1 cellular context compared by ENCODE assay signal in genomic region chr14:81427348-81428058, GRCh38.
TF ChIP-seq lines count a peak whose summit lies in the region.

No MANE protein-coding gene starts in this region.

TF ChIP-seq in K562, 482 proteins besides CTCF, POLR2A, EP300 and RAD21 (continued from another document and continues in another):
- TF ChIP-seq E2F8 (IDR thresholded peaks at IDR 0.05; ENCODE audit: low read depth, partially characterized antibody) (no peak), FOXA1 (IDR thresholded peaks at IDR 0.05; ENCODE audit: borderline replicate concordance) (no peak), SMARCA5 (IDR thresholded peaks at IDR 0.05) (no peak), SREBF2 (CRISPR knock-in tag; IDR thresholded peaks at IDR 0.05) (no peak), MIER1 (IDR thresholded peaks at IDR 0.05; ENCODE audit: low read depth) (no peak), PRPF4 (IDR thresholded peaks at IDR 0.05; ENCODE audit: insufficient read depth, low read depth, low read length, poor library complexity, severe bottlenecking) (no peak), ZNF668 (CRISPR knock-in tag; IDR thresholded peaks at IDR 0.05) (no peak), NFATC3 (IDR thresholded peaks at IDR 0.05) (no peak), PATZ1 (CRISPR knock-in tag; IDR thresholded peaks at IDR 0.05; ENCODE audit: borderline replicate concordance) (no peak), TAF1 (IDR thresholded peaks at IDR 0.05; ENCODE audit: control insufficient read depth, extremely low read depth, insufficient read depth, low read length, severe bottlenecking) (peak; percentile 50), CC2D1A (IDR thresholded peaks at IDR 0.05) (peak; percentile 33; the same call in 1 of the 2 replicates), ZNF318 (IDR thresholded peaks at IDR 0.05; ENCODE audit: borderline replicate concordance in 1 of 2, low read depth in 1 of 2) (peak in 1 of 2 experiments; percentile 86; a peak in 2 of 4 replicates), FUS (optimal IDR thresholded peaks at IDR 0.05; ENCODE audit: low read depth, low read length) (no peak), TCF15 (CRISPR knock-in tag; IDR thresholded peaks at IDR 0.05) (no peak), NR0B1 (IDR thresholded peaks at IDR 0.05; ENCODE audit: partially characterized antibody) (no peak), MBD2 (IDR thresholded peaks at IDR 0.05; ENCODE audit: borderline replicate concordance, low read depth) (no peak), POLR2H (tag; IDR thresholded peaks at IDR 0.05; ENCODE audit: low read depth) (peak; percentile 53; the same call in 1 of the 2 replicates), HDAC2 (IDR thresholded peaks at IDR 0.05) (peak; percentile 85), SMAD1 (IDR thresholded peaks at IDR 0.05; ENCODE audit: low read depth, low read length, partially characterized antibody) (no peak), RBM22 (IDR thresholded peaks at IDR 0.05; ENCODE audit: low read depth, low read length, poor library complexity, severe bottlenecking) (no peak), RBBP5 (IDR thresholded peaks at IDR 0.05; ENCODE audit: borderline replicate concordance, insufficient read depth, low read length, poor library complexity, severe bottlenecking) (peak; percentile 36), NCOA2 (IDR thresholded peaks at IDR 0.05; ENCODE audit: partially characterized antibody in 2 of 2) (no peak), RBFOX2 (IDR thresholded peaks at IDR 0.05; ENCODE audit: low read depth, low read length) (peak; percentile 58), NR3C1 (CRISPR knock-in tag; IDR thresholded peaks at IDR 0.05) (no peak), SMARCE1 (IDR thresholded peaks at IDR 0.05) (peak; percentile 94), MAFF (IDR thresholded peaks at IDR 0.05; ENCODE audit: low read length) (peak; percentile 82), ZBTB49 (CRISPR knock-in tag; IDR thresholded peaks at IDR 0.05; ENCODE audit: borderline replicate concordance) (no peak), CREB5 (CRISPR knock-in tag; IDR thresholded peaks at IDR 0.05) (no peak), ARID2 (IDR thresholded peaks at IDR 0.05) (no peak), ZNF512 (tag; IDR thresholded peaks at IDR 0.05) (no peak), ZNF316 (IDR thresholded peaks at IDR 0.05) (peak; percentile 52), ZNF239 (CRISPR knock-in tag; IDR thresholded peaks at IDR 0.05) (no peak), ZNF12 (CRISPR knock-in tag; IDR thresholded peaks at IDR 0.05) (no peak), NR2C1 (IDR thresholded peaks at IDR 0.05) (no peak), NR2C1 (tag; IDR thresholded peaks at IDR 0.05) (no peak), ASH1L (IDR thresholded peaks at IDR 0.05; ENCODE audit: borderline replicate concordance, low read depth, partially characterized antibody) (no peak)
